ENCODE assay signal across 23 cellular contexts in genomic region chr2:164721425-164721824, GRCh38.
"Had no signal": no experiment of that assay in that cellular context is flagged by ENCODE, and none has a peak within 500 bp of the region (broad histone marks: within the 10 kb centered on the region; RNA-seq: fewer than 3 reads in every experiment).

No MANE protein-coding gene starts in this region.

- H3K27me3 ChIP-seq: esophagus muscularis mucosa, ovary, right lobe of liver, upper lobe of left lung, vagina had no signal

- H3K27ac ChIP-seq: esophagus muscularis mucosa, left ventricle myocardium inferior, ovary, right lobe of liver, upper lobe of left lung, vagina, WERI-Rb-1 had no signal

- H3K36me3 ChIP-seq: ovary, vagina, WERI-Rb-1 had no signal

- DNase-seq: activated CD4-positive, alpha-beta memory T cell treated with anti-CD3 and anti-CD28 coated beads, Interleukin-2, amount 10 ng/mL, durations not matched to agents 7 days and 5 days; activated CD4-positive, alpha-beta T cell treated with anti-CD3 and anti-CD28 coated beads, Interleukin-2, amount 10 ng/mL, durations not matched to agents 24 days and 14 days; activated CD4-positive, CD25-positive, alpha-beta regulatory T cell treated with anti-CD3 and anti-CD28 coated beads, Interleukin-2, amount 50 U/mL, for 72 hours; activated naive CD8-positive, alpha-beta T cell treated with anti-CD3 and anti-CD28 coated beads, Interleukin-2, amount 50 U/mL, for 24 hours; activated T-cell treated with anti-CD3 and anti-CD28 coated beads, Interleukin-2, amount 50 U/mL, for 4 hours; amygdala; endodermal cell; left ventricle myocardium inferior; midbrain; natural killer cell; ovary; right lobe of liver; stimulated activated CD4-positive, alpha-beta T cell treated with anti-CD3 and anti-CD28 coated beads, Interleukin-4, amount 100 ng/mL, for 24 hours; substantia nigra; SW 1271; T-helper 9 cell; upper lobe of left lung; WERI-Rb-1 had no signal

- H3K4me3 ChIP-seq: esophagus muscularis mucosa, left ventricle myocardium inferior, lung, ovary, right lobe of liver, skin epidermis, upper lobe of left lung, vagina had no signal

- ATAC-seq: activated naive CD8-positive, alpha-beta T cell treated with anti-CD3 and anti-CD28 coated beads, Interleukin-2, amount 50 U/mL, for 24 hours; activated T-cell treated with anti-CD3 and anti-CD28 coated beads, Interleukin-2, amount 50 U/mL, for 4 hours; natural killer cell; right lobe of liver; stimulated activated effector memory CD8-positive, alpha-beta T cell treated with anti-CD3 and anti-CD28 coated beads, Interleukin-12 subunit alpha, Interleukin-12 subunit beta, amount 100 ng/mL, for 72 hours had no signal

- H3K9me3 ChIP-seq: esophagus muscularis mucosa, left ventricle myocardium inferior, ovary, right lobe of liver, upper lobe of left lung, vagina had no signal
